In the genomic region with DNA sequence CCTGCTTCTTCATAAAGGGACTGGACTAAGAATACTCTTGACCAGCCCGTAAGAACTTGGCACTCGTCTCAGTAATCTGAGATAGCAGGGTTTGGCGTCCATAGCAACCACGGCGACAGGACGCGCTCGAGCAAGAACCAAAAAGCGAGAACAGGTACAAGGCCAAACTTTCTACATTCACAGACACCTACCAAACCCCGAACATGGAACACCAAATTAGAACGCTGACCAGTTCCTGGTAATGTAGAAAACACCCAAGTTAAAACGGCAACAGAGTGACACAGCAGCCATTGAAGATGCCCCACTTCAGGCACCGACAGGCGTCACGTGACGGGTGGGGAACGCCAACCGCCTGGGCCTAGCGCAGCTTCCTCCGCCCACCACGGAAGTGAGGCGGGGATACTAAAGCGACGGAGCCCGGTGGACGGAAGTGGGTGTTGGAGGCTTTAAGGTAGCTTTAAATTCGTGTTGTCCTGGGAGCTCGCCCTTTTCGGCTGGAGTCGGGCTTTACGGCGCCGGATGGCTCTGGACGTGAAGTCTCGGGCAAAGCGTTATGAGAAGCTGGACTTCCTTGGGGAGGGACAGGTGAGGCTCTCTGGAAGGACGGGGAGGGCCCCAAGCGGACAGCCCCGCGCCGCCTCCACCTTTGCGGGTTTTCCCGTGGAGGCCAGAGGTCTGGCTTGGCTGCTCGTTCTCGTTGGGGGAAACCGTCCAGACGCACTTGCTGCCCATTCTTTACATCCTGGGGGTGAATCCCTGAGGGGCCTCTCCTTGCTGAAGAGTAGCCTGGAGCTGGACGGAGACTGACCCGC, we compare ENCODE assay signal across 8 cellular contexts. TPM values are rescaled to one million over a fixed set of nuclear protein-coding genes. Genes with fewer than 3 reads are reported as not detected.
DNase-seq lines count a peak whose midpoint lies in the region; ATAC-seq, FAIRE-seq and TF ChIP-seq lines count a peak whose summit lies in the region.

A gene (plus strand): TSS at position 430 of the 812 bp plus-strand sequence. CDS start 90 bp downstream, at position 520.

- CTCF ChIA-PET in T-cell (lab: Charles Lee) = interaction anchor here in 1 of 2 donors (0.5 to 2.5 kb wide), 10 partner anchors 17 to 141 kb away, joined by 3 to 18 read pairs (median 4); a partner anchor contains a TSS

- peaks cover 40 to 41% (median 40%) of the 10 kb centered on the region in 3 donors for H3K4me1 Mint-ChIP-seq in T-cell
- H3K4me1 Mint-ChIP-seq in type B pancreatic cell (ENCODE audit: unreplicated experiment) = peaks cover 20% of the 10 kb centered on the region

- H3K27ac Mint-ChIP-seq in T-cell (peak within 1 kb of the TSS; percentile 79 to 95), type B pancreatic cell (peak within 1 kb of the TSS; percentile 88)

- peaks cover 3 to 27% (median 18%) of the 10 kb centered on the region in 12 donors for H3K4me1 ChIP-seq in heart left ventricle

- peak; percentile 86 for TF ChIP-seq POLR2A in GM12891 (IDR thresholded peaks at IDR 0.05; ENCODE audit: low read depth, low read length)
- peak in 1 of 2 donors; percentile 65 for TF ChIP-seq POLR2A in heart left ventricle (IDR thresholded peaks at IDR 0.05)

- H3K4me3 ChIP-seq in heart left ventricle = peak within 1 kb of the TSS; percentile 65 to 96 (median 88)

- WGBS in adipose tissue, 3 donors = 0% methylated on average over 49 of the region's 49 CpGs
- WGBS in heart left ventricle, 4 donors = 0% methylated on average over 37 to 49 of the region's 49 CpGs

- peak; percentile 99 for FAIRE-seq in GM12891 (lab: Jason Lieb, UNC)

- H3K4me3 Mint-ChIP-seq in T-cell = peak within 1 kb of the TSS; percentile 91 to 96 (median 95)
- peak within 1 kb of the TSS; percentile 98 for H3K4me3 Mint-ChIP-seq in type B pancreatic cell

- H3K36me3 ChIP-seq in heart left ventricle = peaks cover 0 to 45% (median 24%) of the 10 kb centered on the region in 9 donors

- H3K9me3 Mint-ChIP-seq in T-cell (no peaks in the 10 kb centered on the region), type B pancreatic cell (no peaks in the 10 kb centered on the region)

- H3K36me3 Mint-ChIP-seq in T-cell (peaks cover 22% of the 10 kb centered on the region), type B pancreatic cell (peaks cover 18% of the 10 kb centered on the region)

- H3K9me3 ChIP-seq in heart left ventricle = no peaks in the 10 kb centered on the region

- H3K27me3 ChIP-seq in heart left ventricle = no peaks in the 10 kb centered on the region

- H3K27ac ChIP-seq in adipose tissue (ENCODE audit: low read depth, low read length) = no peak within 1 kb of the TSS
- H3K27ac ChIP-seq in heart left ventricle = peak within 1 kb of the TSS; percentile 35 to 91 (median 84)

- intact Hi-C loops in heart left ventricle (cut with DNase I) = loop anchor here in 7 of 10 donors (1.0 to 10.0 kb wide), 10 partner anchors 16 to 142 kb away; a partner anchor contains a TSS

- TF ChIP-seq CTCF in heart left ventricle (IDR thresholded peaks at IDR 0.05) (no peak), type B pancreatic cell (conservative IDR thresholded peaks at IDR 0.05) (no peak)

- POLR2A ChIA-PET in T-cell (lab: Charles Lee) = interaction anchor here (0.6 to 1.8 kb wide), 9 partner anchors 10 to 141 kb away, joined by 3 to 7 read pairs (median 5); a partner anchor contains a TSS

- H3K27me3 Mint-ChIP-seq in T-cell = no peaks in the 10 kb centered on the region
- H3K27me3 Mint-ChIP-seq in type B pancreatic cell = no peaks in the 10 kb centered on the region

- peak; percentile 98 for ATAC-seq in HG02840 (IDR thresholded peaks at IDR 0.05; ENCODE audit: low FRiP score, unreplicated experiment)
- peak; percentile 100 for ATAC-seq in T-cell (replicated peaks in 1 of 4)
- peak; percentile 99 to 100 (median 100) for ATAC-seq in heart left ventricle

- peak; percentile 86 for DNase-seq in GM12891 (ENCODE audit: insufficient read length, low spot score)
- DNase-seq in NCI-H1436 treated with DMSO at 0.1 percent for 48 hours (lab: John Stamatoyannopoulos, UW) = peak; percentile 15
- DNase-seq in T-cell = peak; percentile 79 to 97 (median 91)
- peak; percentile 94 to 95 (median 95) for DNase-seq in heart left ventricle
- peak; percentile 95 for DNase-seq in pons (ENCODE audit: low spot score)
- DNase-seq in type B pancreatic cell (ENCODE audit: extremely low spot score, unreplicated experiment) = peak; percentile 88

TF ChIP-seq in GM12891, 5 proteins besides CTCF, POLR2A, EP300 and RAD21:
- TF ChIP-seq PAX5 (IDR thresholded peaks at IDR 0.05; ENCODE audit: insufficient read depth, low read length, severe bottlenecking) (no peak), POU2F2 (IDR thresholded peaks at IDR 0.05; ENCODE audit: low read depth, low read length) (peak; percentile 46; the same call in 1 of the 2 replicates), POLR2AphosphoS5 (IDR thresholded peaks at IDR 0.05; ENCODE audit: low read depth, low read length) (peak; percentile 88), TAF1 (IDR thresholded peaks at IDR 0.05; ENCODE audit: low read depth, low read length) (no peak), SPI1 (IDR thresholded peaks at IDR 0.05; ENCODE audit: low read depth, low read length) (peak; percentile 78)

RNA-seq across cellular contexts. Expression of the gene that starts here (rescaled TPM):
- 43.2 TPM for polyA plus RNA-seq in GM12891 (2012; ENCODE audit: low read depth, missing spikeins)
- 10 to 100 TPM; 21.4 to 26.5 (median 22.0) TPM for total RNA-seq in T-cell
- polyA plus RNA-seq in adipose tissue = 10 to 100 TPM; 11.6 to 13.6 (median 12.7) TPM
- 10 to 100 TPM in 7 of 9 donors, 1 to 10 TPM in 2; 9.6 to 23.1 (median 14.5) TPM for total RNA-seq in heart left ventricle
- 10 to 100 TPM; 11.6 to 21.1 TPM for polyA plus RNA-seq in heart left ventricle
- total RNA-seq in type B pancreatic cell (ENCODE audit: low replicate concordance) = 27.3 and 35.8 TPM in 2 replicates

Comparison
In these comparisons a context has a peak if more than half of its experiments do, and no peak if none do; other contexts are left out.
1. DNase-seq: peak in every context shown above with its lines; median percentile 95 in heart left ventricle; 95 in pons; 91 in T-cell; 88 in type B pancreatic cell; 86 in GM12891; 15 in NCI-H1436 treated with DMSO at 0.1 percent for 48 hours.